Comparison of ENCODE assay signal across 1 cellular context in the genomic region with DNA sequence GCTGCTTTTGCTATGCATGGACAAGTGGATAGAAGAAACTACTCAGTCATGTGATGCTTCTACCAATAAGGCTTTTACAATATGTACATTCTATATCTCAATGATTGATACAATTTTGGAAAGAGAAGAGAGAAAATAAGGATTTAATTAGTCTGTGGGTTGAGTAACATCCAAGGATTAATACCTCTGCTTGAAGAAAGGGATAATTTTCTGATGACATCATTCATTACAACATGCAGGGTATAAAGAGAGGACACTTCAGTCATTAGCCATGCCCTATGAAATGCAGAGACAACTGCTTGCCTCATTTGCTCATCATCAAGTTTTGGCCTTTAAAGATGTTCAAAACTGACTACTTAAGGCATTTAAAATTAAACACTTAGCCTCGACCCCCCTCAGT.
TF ChIP-seq lines count a peak whose summit lies in the region.

No MANE protein-coding gene starts in this region.

TF ChIP-seq in IMR-90, 13 proteins besides CTCF, POLR2A, EP300 and RAD21:
- TF ChIP-seq RCOR1 (IDR thresholded peaks at IDR 0.05; ENCODE audit: insufficient replicate concordance, low read length) = no peak
- TF ChIP-seq MAFK (IDR thresholded peaks at IDR 0.05; ENCODE audit: low read depth, low read length) = no peak
- no peak for TF ChIP-seq RFX5 (IDR thresholded peaks at IDR 0.05; ENCODE audit: low read depth, low read length)
- TF ChIP-seq CEBPB (IDR thresholded peaks at IDR 0.05; ENCODE audit: low read depth, low read length) = no peak
- TF ChIP-seq NFE2L2 (IDR thresholded peaks at IDR 0.05; ENCODE audit: low read depth, low read length) = no peak
- TF ChIP-seq SMC3 (IDR thresholded peaks at IDR 0.05; ENCODE audit: low read depth, low read length) = no peak
- TF ChIP-seq, protein P1, sequence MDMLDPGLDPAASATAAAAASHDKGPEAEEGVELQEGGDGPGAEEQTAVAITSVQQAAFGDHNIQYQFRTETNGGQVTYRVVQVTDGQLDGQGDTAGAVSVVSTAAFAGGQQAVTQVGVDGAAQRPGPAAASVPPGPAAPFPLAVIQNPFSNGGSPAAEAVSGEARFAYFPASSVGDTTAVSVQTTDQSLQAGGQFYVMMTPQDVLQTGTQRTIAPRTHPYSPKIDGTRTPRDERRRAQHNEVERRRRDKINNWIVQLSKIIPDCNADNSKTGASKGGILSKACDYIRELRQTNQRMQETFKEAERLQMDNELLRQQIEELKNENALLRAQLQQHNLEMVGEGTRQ (IDR thresholded peaks at IDR 0.05; ENCODE audit: low read depth, low read length) = no peak
- TF ChIP-seq MAZ (IDR thresholded peaks at IDR 0.05; ENCODE audit: borderline replicate concordance, low read depth, low read length) = no peak
- no peak for TF ChIP-seq BHLHE40 (IDR thresholded peaks at IDR 0.05; ENCODE audit: low read depth, low read length)
- TF ChIP-seq, protein P2, sequence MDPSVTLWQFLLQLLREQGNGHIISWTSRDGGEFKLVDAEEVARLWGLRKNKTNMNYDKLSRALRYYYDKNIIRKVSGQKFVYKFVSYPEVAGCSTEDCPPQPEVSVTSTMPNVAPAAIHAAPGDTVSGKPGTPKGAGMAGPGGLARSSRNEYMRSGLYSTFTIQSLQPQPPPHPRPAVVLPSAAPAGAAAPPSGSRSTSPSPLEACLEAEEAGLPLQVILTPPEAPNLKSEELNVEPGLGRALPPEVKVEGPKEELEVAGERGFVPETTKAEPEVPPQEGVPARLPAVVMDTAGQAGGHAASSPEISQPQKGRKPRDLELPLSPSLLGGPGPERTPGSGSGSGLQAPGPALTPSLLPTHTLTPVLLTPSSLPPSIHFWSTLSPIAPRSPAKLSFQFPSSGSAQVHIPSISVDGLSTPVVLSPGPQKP (IDR thresholded peaks at IDR 0.05; ENCODE audit: borderline replicate concordance, low read depth, low read length) = no peak
- TF ChIP-seq MXI1 (IDR thresholded peaks at IDR 0.05; ENCODE audit: borderline replicate concordance, low read depth, low read length) = no peak
- TF ChIP-seq FOS (IDR thresholded peaks at IDR 0.05; ENCODE audit: low read depth, low read length) = no peak
- no peak for TF ChIP-seq CHD1 (IDR thresholded peaks at IDR 0.05; ENCODE audit: low read depth, low read length)
TF ChIP-seq in IMR-90: peak in this region for 0.
